ENCODE assay signal across 10 cellular contexts in the genomic region with DNA sequence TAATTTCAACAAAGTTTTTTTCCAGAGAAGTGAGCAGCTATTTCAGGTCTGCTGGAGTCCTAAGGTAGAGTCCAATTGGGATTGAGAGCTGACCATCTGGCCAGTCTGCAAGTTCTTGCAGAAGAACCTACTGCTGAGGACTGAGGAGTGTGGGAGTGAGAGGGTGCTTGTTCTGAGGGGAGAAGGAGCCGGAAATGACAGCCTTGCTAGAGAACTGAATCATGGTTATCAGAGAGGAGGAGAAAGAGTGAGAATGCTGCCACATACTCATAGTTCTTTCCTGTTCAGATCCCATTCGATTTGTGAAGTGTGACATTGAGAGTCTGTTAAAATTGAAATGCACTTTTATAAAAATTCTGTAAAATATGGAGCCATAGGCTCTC.
DNase-seq lines count a peak whose midpoint lies in the region; ATAC-seq, FAIRE-seq and TF ChIP-seq lines count a peak whose summit lies in the region.
"Had no signal": no experiment of that assay in that cellular context is flagged by ENCODE, and none has a peak within 500 bp of the region (broad histone marks: within the 10 kb centered on the region; RNA-seq: fewer than 3 reads in every experiment).

No MANE protein-coding gene starts in this region.

- peak in 1 of 2 experiments; percentile 32; a peak in 1 of 6 replicates for ATAC-seq in A549
- ATAC-seq in GM21529 (IDR thresholded peaks at IDR 0.05; ENCODE audit: unreplicated experiment) = peak; percentile 15
- no peak for ATAC-seq in HG02623 (IDR thresholded peaks at IDR 0.05; ENCODE audit: unreplicated experiment)

- WGBS in A549 (ENCODE audit: missing lambda C conversion rate) = 69% methylated on average over 2 of the region's 2 CpGs

- no peaks in the 10 kb centered on the region for H3K9me3 ChIP-seq in A549
- H3K9me3 ChIP-seq: SJSA1 had no signal

- FAIRE-seq in A549 (lab: Jason Lieb, UNC) = no peak

- no peak for TF ChIP-seq POLR2A in A549 (IDR thresholded peaks at IDR 0.05; ENCODE audit: low read length)

- peaks cover 18% of the 10 kb centered on the region for H3K4me1 ChIP-seq in A549

- no peak for DNase-seq in A549 (ENCODE audit: low read depth in 1 of 2, low spot score in 1 of 2)
- peak; percentile 30 to 43 for DNase-seq in activated CD4-positive, alpha-beta T cell treated with anti-CD3 and anti-CD28 coated beads for 4 hours
- peak; percentile 67 for DNase-seq in kidney glomerular epithelial cell (lab: John Stamatoyannopoulos, UW)
- no peak for DNase-seq in inferior parietal cortex (ENCODE audit: extremely low spot score)
- no peak for DNase-seq in HK-2 (ENCODE audit: unreplicated experiment)
- no peak for DNase-seq in HEK293T (ENCODE audit: extremely low spot score)
- DNase-seq: C1 segment of cervical spinal cord had no signal

- H3K4me3 ChIP-seq in A549 = peak overlapping the region; percentile 28; the same call in 1 of the 3 replicates

- no peak for TF ChIP-seq RAD21 in A549 (conservative IDR thresholded peaks at IDR 0.05 in 1 of 2, IDR thresholded peaks at IDR 0.05 in 1 of 2)

- POLR2A ChIA-PET in A549 (lab: Yijun Ruan, JAX) = no interaction called here
- POLR2A ChIA-PET in HEK293T (lab: Yijun Ruan, JAX) = interaction anchor here (1.6 kb wide), 1 partner anchor 241 kb away, joined by 4 read pairs; no protein-coding TSS in a partner anchor

- peak overlapping the region; percentile 37 to 57; a peak in 3 of 6 replicates for H3K27ac ChIP-seq in A549

- no peak for TF ChIP-seq CTCF in A549 (IDR thresholded peaks at IDR 0.05)

- CTCF ChIA-PET in A549 (lab: Yijun Ruan, JAX) (interaction anchor here (0.6 kb wide), 1 partner anchor 10 kb away, joined by 3 read pairs; no protein-coding TSS in a partner anchor), HEK293T (lab: Yijun Ruan, JAX) (no interaction called here)

- peak overlapping the region; percentile 76 for H3K4me2 ChIP-seq in A549

- no peak for TF ChIP-seq EP300 in A549 (IDR thresholded peaks at IDR 0.05)

TF ChIP-seq in A549, 52 proteins besides CTCF, POLR2A, EP300 and RAD21:
- TF ChIP-seq ESRRA (IDR thresholded peaks at IDR 0.05; ENCODE audit: borderline replicate concordance, low read length) (no peak), CHD2 (IDR thresholded peaks at IDR 0.05; ENCODE audit: low read length, partially characterized antibody) (no peak), NFE2L2 (conservative IDR thresholded peaks at IDR 0.05; ENCODE audit: low read length) (no peak), NR3C1 (IDR thresholded peaks at IDR 0.05) (no peak), CBX2 (IDR thresholded peaks at IDR 0.05; ENCODE audit: borderline replicate concordance, low read depth) (no peak), RARB (CRISPR knock-in tag; IDR thresholded peaks at IDR 0.05) (no peak), TP53 (CRISPR knock-in tag; IDR thresholded peaks at IDR 0.05) (no peak)

TF ChIP-seq in HEK293T, 16 proteins besides CTCF, POLR2A, EP300 and RAD21:
- no peak for TF ChIP-seq CTBP1 (IDR thresholded peaks at IDR 0.05; ENCODE audit: borderline replicate concordance)
- no peak for TF ChIP-seq LEF1 (IDR thresholded peaks at IDR 0.05; ENCODE audit: borderline replicate concordance)
- no peak for TF ChIP-seq FOXM1 (IDR thresholded peaks at IDR 0.05; ENCODE audit: borderline replicate concordance)
- TF ChIP-seq L3MBTL2 (conservative IDR thresholded peaks at IDR 0.05) = no peak
- TF ChIP-seq TARDBP (IDR thresholded peaks at IDR 0.05) = no peak
- TF ChIP-seq NFRKB (IDR thresholded peaks at IDR 0.05) = no peak

Comparison
In these comparisons a context has a peak if more than half of its experiments do, and no peak if none do; other contexts are left out.
1. DNase-seq: peak in activated CD4-positive, alpha-beta T cell treated with anti-CD3 and anti-CD28 coated beads for 4 hours (2 of 2) and kidney glomerular epithelial cell (single experiment); none in A549 (0 of 2), inferior parietal cortex (single experiment), HK-2 (single experiment) and HEK293T (single experiment).